ENCODE assay signal across 8 cellular contexts in the genomic region with DNA sequence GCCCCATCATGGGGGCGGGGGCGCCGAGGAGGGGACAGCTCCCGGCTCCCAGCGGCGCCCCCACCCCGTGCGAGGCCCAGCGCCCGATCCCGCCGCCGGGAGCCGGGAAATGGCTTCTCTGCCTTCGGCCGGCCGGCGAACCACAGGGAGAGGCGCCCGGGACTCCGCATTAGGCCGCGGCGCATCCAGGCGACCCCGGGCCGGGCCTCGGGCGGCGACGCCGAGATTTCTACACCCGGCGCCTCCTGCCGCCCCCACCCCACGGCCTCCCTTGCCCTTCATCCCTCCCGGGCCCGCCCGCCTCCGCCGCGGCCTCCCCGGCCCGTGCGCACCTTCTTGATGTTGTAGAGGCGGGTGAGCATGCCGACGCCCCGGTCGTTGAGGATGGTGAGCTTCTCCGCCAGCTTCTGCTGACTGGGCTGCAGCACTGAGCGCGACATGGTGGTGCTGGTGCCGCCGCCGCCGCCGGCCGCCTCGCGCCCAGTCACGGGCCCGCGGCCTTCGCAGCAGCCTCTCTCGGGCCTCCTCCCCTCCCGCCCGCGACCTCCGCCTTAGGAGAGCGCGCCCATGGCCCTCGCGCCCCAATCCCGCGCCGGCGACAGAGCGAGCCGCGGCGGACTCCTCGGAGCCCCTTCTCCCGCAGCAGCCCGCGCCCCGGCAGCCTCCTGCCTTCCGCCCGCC. TPM values are rescaled to one million over a fixed set of nuclear protein-coding genes. Genes with fewer than 3 reads are reported as not detected.
DNase-seq lines count a peak whose midpoint lies in the region; ATAC-seq, FAIRE-seq and TF ChIP-seq lines count a peak whose summit lies in the region.

No MANE protein-coding gene starts in this region.

- H3K9me3 Mint-ChIP-seq in naive B cell = peaks cover 0 to 18% (median 2%) of the 10 kb centered on the region in 7 donors

- peak overlapping the region; percentile 79 for H3K4ac ChIP-seq in IMR-90 (ENCODE audit: low read depth, low read length)

- peak overlapping the region; percentile 93; the same call in 1 of the 2 replicates for H3K14ac ChIP-seq in IMR-90 (replicated peaks; ENCODE audit: low read depth, low read length)

- dilution Hi-C loops in IMR-90 (cut with HindIII; ENCODE audit: low sequenced_read_pairs, unreplicated experiment) = no loop called here

- peaks cover 3% of the 10 kb centered on the region; the same call in 1 of the 2 replicates for H3K4me1 ChIP-seq in IMR-90 (ENCODE audit: control insufficient read depth, insufficient read depth, low read length)
- peaks cover under 1% of the 10 kb centered on the region for H3K4me1 ChIP-seq in stomach smooth muscle (ENCODE audit: control insufficient read depth, insufficient read depth, low read length)

- TF ChIP-seq POLR2A in IMR-90 (IDR thresholded peaks at IDR 0.05; ENCODE audit: low read depth, low read length) (peak; percentile 47; the same call in 1 of the 2 replicates), erythroblast (IDR thresholded peaks at IDR 0.05; ENCODE audit: low read length) (no peak)

- intact Hi-C loops in IMR-90 (cut with micrococcal nuclease) = loop anchor here (2.0 to 10.0 kb wide), 3 partner anchors 41 to 443 kb away; a partner anchor contains a TSS

- H3K4me2 ChIP-seq in IMR-90 (ENCODE audit: low read depth, low read length) = peak overlapping the region; percentile 96

- H4K91ac ChIP-seq in IMR-90 (ENCODE audit: insufficient read depth, low read depth, low read length) = peak overlapping the region; percentile 46; the same call in 1 of the 2 replicates

- peak overlapping the region; percentile 80 for H3K18ac ChIP-seq in IMR-90 (ENCODE audit: low read depth, low read length)

- peak overlapping the region; percentile 53 for H2BK120ac ChIP-seq in IMR-90 (ENCODE audit: low read depth, low read length)

- DNase-seq in GM10266 (ENCODE audit: extremely low spot score) (peak; percentile 54), IMR-90 (no peak), erythroblast (lab: John Stamatoyannopoulos, UW) (peak; percentile 88 to 93), naive B cell (no peak), urothelium cell line (ENCODE audit: low spot score) (no peak)
- peak; percentile 76 for DNase-seq in activated CD8-positive, alpha-beta memory T cell treated with anti-CD3 and anti-CD28 coated beads for 24 hours

- no peak for FAIRE-seq in urothelium cell line (lab: Jason Lieb, UNC)

- TF ChIP-seq CTCF in GM10266 (IDR thresholded peaks at IDR 0.05; ENCODE audit: control insufficient read depth, insufficient read depth, low read depth, missing control alignments) (no peak), IMR-90 (conservative IDR thresholded peaks at IDR 0.05; ENCODE audit: low read depth, low read length) (no peak)

- peak overlapping the region; percentile 92 for H2AFZ ChIP-seq in IMR-90 (replicated peaks; ENCODE audit: low read length, poor library complexity)

- H3K27me3 Mint-ChIP-seq in naive B cell = peaks cover 40 to 61% (median 50%) of the 10 kb centered on the region in 3 donors

- peak overlapping the region; percentile 38; the same call in 1 of the 2 replicates for H4K5ac ChIP-seq in IMR-90 (ENCODE audit: low read depth, low read length)

- peaks cover 14 to 32% (median 16%) of the 10 kb centered on the region in 3 donors for H3K4me1 Mint-ChIP-seq in naive B cell

- H3K79me1 ChIP-seq in IMR-90 (ENCODE audit: low read depth in 1 of 2, low read length in 2 of 2) = peaks cover 0 to 4% of the 10 kb centered on the region in 2 experiments; a peak in 1 of 4 replicates

- H2AK9ac ChIP-seq in IMR-90 (replicated peaks; ENCODE audit: low read depth, low read length, poor library complexity) = peak overlapping the region; percentile 94

- no peak overlapping the region for H3K27ac Mint-ChIP-seq in naive B cell

- H3K27me3 ChIP-seq in IMR-90 (ENCODE audit: control insufficient read depth, insufficient read depth, low read length) (no peaks in the 10 kb centered on the region), stomach smooth muscle (ENCODE audit: control insufficient read depth in 1 of 2, insufficient read depth in 2 of 2, low read length in 2 of 2) (no peaks in the 10 kb centered on the region)

- peak overlapping the region; percentile 94 for H2BK5ac ChIP-seq in IMR-90 (ENCODE audit: low read depth, low read length, poor library complexity, severe bottlenecking)

- no peak overlapping the region for H2BK20ac ChIP-seq in IMR-90 (ENCODE audit: low read depth, low read length)

- H4K20me1 ChIP-seq in IMR-90 (ENCODE audit: insufficient read depth, low read length) = peaks cover 34% of the 10 kb centered on the region

- H3K27ac ChIP-seq in IMR-90 (ENCODE audit: insufficient read depth, low read length) (peak overlapping the region; percentile 99), stomach smooth muscle (ENCODE audit: low read length) (peak overlapping the region; percentile 81)

- no TSS peak for BruUV-seq in IMR-90 (replicated peaks; lab: Mats Ljungman, UMichigan)

- in situ Hi-C loops in IMR-90 (cut with MboI; ENCODE audit: low sequenced_read_pairs) = no loop called here

- no peak overlapping the region for H2AK5ac ChIP-seq in IMR-90 (ENCODE audit: low read depth, low read length)

- peak overlapping the region in 3 of 8 donors; percentile 32 to 66 (median 65) for H3K4me3 Mint-ChIP-seq in naive B cell

- no peak for TF ChIP-seq RAD21 in IMR-90 (IDR thresholded peaks at IDR 0.05; ENCODE audit: low read length)

- H3K23ac ChIP-seq in IMR-90 (ENCODE audit: low read depth, low read length) = peak overlapping the region; percentile 99

- peak overlapping the region; percentile 30 to 51 for H4K8ac ChIP-seq in IMR-90 (ENCODE audit: low read depth in 2 of 2, low read length in 2 of 2)

- H3K4me3 ChIP-seq in IMR-90 (ENCODE audit: insufficient read depth, low read depth, low read length) (peak overlapping the region; percentile 97), stomach smooth muscle (ENCODE audit: low read length in 2 of 2) (peak overlapping the region; percentile 73 to 77)

- H3K9ac ChIP-seq in IMR-90 (ENCODE audit: low read depth, low read length) = peak overlapping the region; percentile 98
- peak overlapping the region; percentile 82 to 89 for H3K9ac ChIP-seq in stomach smooth muscle (ENCODE audit: low read length in 2 of 2)

- CTCF ChIA-PET in IMR-90 (lab: Yijun Ruan, JAX) = no interaction called here

- 0 out of 3 replicates have a peak overlapping the region, but pooled peaks have one; percentile 18 for H2BK15ac ChIP-seq in IMR-90 (ENCODE audit: low read depth, low read length)

- peaks cover 0 to 13% of the 10 kb centered on the region in 2 donors for H3K36me3 Mint-ChIP-seq in naive B cell

- H3K9me3 ChIP-seq in IMR-90 (ENCODE audit: control insufficient read depth, insufficient read depth, low read length) = no peaks in the 10 kb centered on the region
- no peaks in the 10 kb centered on the region for H3K9me3 ChIP-seq in stomach smooth muscle (ENCODE audit: control insufficient read depth in 2 of 2, low read length in 2 of 2)

- POLR2A ChIA-PET in IMR-90 (lab: Charles Lee; ENCODE audit: unreplicated experiment) = no interaction called here

- WGBS in IMR-90 (ENCODE audit: extremely low coverage in 2 of 2, insufficient read length in 1 of 2), 2 experiments = 2% methylated on average over 31 of the region's 89 CpGs; no CpG with 5 or more reads in 1 of the 2 experiments

- 0 out of 2 replicates have a peak, but pooled peaks cover under 1% of the 10 kb centered on the region for H3K9me1 ChIP-seq in IMR-90 (ENCODE audit: insufficient read depth, low read length)

- ATAC-seq in GM21529 (IDR thresholded peaks at IDR 0.05; ENCODE audit: unreplicated experiment) (peak; percentile 39), IMR-90 (ENCODE audit: low read depth) (peak; percentile 54), naive B cell (ENCODE audit: low read depth in 2 of 2) (peak; percentile 42 to 61)

- H3K36me3 ChIP-seq in IMR-90 (ENCODE audit: control insufficient read depth, insufficient read depth, low read length) (no peaks in the 10 kb centered on the region), stomach smooth muscle (ENCODE audit: control insufficient read depth in 2 of 2, insufficient read depth in 2 of 2, low read length in 2 of 2) (no peaks in the 10 kb centered on the region)

- peak overlapping the region; percentile 83; the same call in 1 of the 2 replicates for H3K56ac ChIP-seq in IMR-90 (ENCODE audit: extremely low read depth, insufficient read depth, low read length)

TF ChIP-seq in IMR-90, 13 proteins besides CTCF, POLR2A, EP300 and RAD21:
- TF ChIP-seq, protein P1, sequence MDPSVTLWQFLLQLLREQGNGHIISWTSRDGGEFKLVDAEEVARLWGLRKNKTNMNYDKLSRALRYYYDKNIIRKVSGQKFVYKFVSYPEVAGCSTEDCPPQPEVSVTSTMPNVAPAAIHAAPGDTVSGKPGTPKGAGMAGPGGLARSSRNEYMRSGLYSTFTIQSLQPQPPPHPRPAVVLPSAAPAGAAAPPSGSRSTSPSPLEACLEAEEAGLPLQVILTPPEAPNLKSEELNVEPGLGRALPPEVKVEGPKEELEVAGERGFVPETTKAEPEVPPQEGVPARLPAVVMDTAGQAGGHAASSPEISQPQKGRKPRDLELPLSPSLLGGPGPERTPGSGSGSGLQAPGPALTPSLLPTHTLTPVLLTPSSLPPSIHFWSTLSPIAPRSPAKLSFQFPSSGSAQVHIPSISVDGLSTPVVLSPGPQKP (IDR thresholded peaks at IDR 0.05; ENCODE audit: borderline replicate concordance, low read depth, low read length) = no peak
- peak; percentile 67; the same call in 1 of the 2 replicates for TF ChIP-seq MAZ (IDR thresholded peaks at IDR 0.05; ENCODE audit: borderline replicate concordance, low read depth, low read length)
TF ChIP-seq in IMR-90: peak in this region for 1.

RNA-seq across cellular contexts. Expression of a gene that starts 0.5 kb away (rescaled TPM):
- 160 and 188 TPM in 2 replicates for total RNA-seq in IMR-90 (2012; rRNA removed)
- 63.5 and 91.1 TPM in 2 replicates for polyA plus RNA-seq in IMR-90 (2012; rRNA removed)
- polyA plus RNA-seq in IMR-90 (2012; cell fraction: cytosol; rRNA removed) = 14.3 and 16.6 TPM in 2 replicates
- 5.6 and 63.7 TPM in 2 replicates for polyA plus RNA-seq in IMR-90 (2012; cell fraction: nucleus; rRNA removed; ENCODE audit: low replicate concordance)
- 1 to 10 TPM in 1 of 6 donors, under 1 TPM in 1, not detected in 4; 0.19 to 1.0 TPM for polyA plus RNA-seq in naive B cell (ENCODE audit: low read depth in 6 of 6)

RNA-seq across cellular contexts. Expression of a gene that starts 40.7 kb away (rescaled TPM):
- total RNA-seq in IMR-90 (2012; rRNA removed) = 1.4 and 2.5 TPM in 2 replicates
- 0.46 and 0.86 TPM in 2 replicates for polyA plus RNA-seq in IMR-90 (2012; rRNA removed)
- polyA plus RNA-seq in IMR-90 (2012; cell fraction: cytosol; rRNA removed) = 0.14 and 0.18 TPM in 2 replicates
- 0.04 and 0.44 TPM in 2 replicates for polyA plus RNA-seq in IMR-90 (2012; cell fraction: nucleus; rRNA removed; ENCODE audit: low replicate concordance)
- under 1 TPM; 0.04 to 0.77 (median 0.26) TPM for polyA plus RNA-seq in naive B cell (ENCODE audit: low read depth in 6 of 6)

Comparison
In these comparisons a context has a peak if more than half of its experiments do, and no peak if none do; other contexts are left out.
1. DNase-seq: peak in GM10266 (single experiment), activated CD8-positive, alpha-beta memory T cell treated with anti-CD3 and anti-CD28 coated beads for 24 hours (single experiment) and erythroblast (2 of 2); none in IMR-90 (single experiment), naive B cell (single experiment) and urothelium cell line (single experiment).
2. Peak in every context shown above with its lines, with median percentiles within 50 percentile points of each other: ATAC-seq.